In the genomic region with DNA sequence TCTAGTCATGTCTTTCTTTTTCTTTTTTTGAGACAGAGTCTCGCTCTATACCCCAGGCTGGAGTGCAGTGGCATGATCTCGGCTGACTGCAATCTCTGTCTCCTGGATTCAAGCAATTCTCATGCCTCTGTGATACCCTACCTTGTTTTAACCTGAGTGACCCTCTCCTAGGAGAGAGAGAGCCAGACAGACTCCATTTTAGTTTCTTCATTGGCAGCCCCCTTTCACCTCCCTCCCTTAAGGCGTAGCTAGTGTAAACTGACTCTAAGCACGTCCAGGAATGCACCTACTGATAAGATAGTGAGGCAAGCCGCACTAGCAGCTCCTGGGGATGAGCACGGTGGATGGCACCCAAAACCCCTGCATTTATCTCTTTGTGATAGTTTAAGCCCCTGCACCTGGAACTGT, we compare ENCODE assay signal across 1 cellular context.
TF ChIP-seq lines count a peak whose summit lies in the region.

No MANE protein-coding gene starts in this region.

TF ChIP-seq in WTC11, 78 proteins besides CTCF, POLR2A, EP300 and RAD21 (continued from another document):
- TF ChIP-seq, protein P1, sequence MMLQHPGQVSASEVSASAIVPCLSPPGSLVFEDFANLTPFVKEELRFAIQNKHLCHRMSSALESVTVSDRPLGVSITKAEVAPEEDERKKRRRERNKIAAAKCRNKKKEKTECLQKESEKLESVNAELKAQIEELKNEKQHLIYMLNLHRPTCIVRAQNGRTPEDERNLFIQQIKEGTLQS (CRISPR knock-in tag; conservative IDR thresholded peaks at IDR 0.05): no peak
- no peak for TF ChIP-seq JAZF1 (CRISPR knock-in tag; IDR thresholded peaks at IDR 0.05)
- TF ChIP-seq, protein P2, sequence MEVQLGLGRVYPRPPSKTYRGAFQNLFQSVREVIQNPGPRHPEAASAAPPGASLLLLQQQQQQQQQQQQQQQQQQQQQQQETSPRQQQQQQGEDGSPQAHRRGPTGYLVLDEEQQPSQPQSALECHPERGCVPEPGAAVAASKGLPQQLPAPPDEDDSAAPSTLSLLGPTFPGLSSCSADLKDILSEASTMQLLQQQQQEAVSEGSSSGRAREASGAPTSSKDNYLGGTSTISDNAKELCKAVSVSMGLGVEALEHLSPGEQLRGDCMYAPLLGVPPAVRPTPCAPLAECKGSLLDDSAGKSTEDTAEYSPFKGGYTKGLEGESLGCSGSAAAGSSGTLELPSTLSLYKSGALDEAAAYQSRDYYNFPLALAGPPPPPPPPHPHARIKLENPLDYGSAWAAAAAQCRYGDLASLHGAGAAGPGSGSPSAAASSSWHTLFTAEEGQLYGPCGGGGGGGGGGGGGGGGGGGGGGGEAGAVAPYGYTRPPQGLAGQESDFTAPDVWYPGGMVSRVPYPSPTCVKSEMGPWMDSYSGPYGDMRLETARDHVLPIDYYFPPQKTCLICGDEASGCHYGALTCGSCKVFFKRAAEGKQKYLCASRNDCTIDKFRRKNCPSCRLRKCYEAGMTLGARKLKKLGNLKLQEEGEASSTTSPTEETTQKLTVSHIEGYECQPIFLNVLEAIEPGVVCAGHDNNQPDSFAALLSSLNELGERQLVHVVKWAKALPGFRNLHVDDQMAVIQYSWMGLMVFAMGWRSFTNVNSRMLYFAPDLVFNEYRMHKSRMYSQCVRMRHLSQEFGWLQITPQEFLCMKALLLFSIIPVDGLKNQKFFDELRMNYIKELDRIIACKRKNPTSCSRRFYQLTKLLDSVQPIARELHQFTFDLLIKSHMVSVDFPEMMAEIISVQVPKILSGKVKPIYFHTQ (CRISPR knock-in tag; IDR thresholded peaks at IDR 0.05): no peak
